23 cellular contexts compared by ENCODE assay signal in genomic region chr16:75058815-75059214, GRCh38. TPM values are rescaled to one million over a fixed set of nuclear protein-coding genes. Genes with fewer than 3 reads are reported as not detected.
"Had no signal": no experiment of that assay in that cellular context is flagged by ENCODE, and none has a peak within 500 bp of the region (broad histone marks: within the 10 kb centered on the region; RNA-seq: fewer than 3 reads in every experiment).

No MANE protein-coding gene starts in this region.

- FAIRE-seq: colon, endometrium, kidney had no signal

- ATAC-seq: activated CD4-positive, alpha-beta T cell treated with anti-CD3 and anti-CD28 coated beads for 36 hours; activated CD8-positive, alpha-beta T cell treated with anti-CD3 and anti-CD28 coated beads for 36 hours; activated T-cell treated with anti-CD3 and anti-CD28 coated beads, Interleukin-2, amount 50 U/mL, for 72 hours; esophagus mucosa; left lung; psoas muscle; right lobe of liver had no signal

- H3K9me3 ChIP-seq: left lung, psoas muscle, right lobe of liver, stomach, thoracic aorta, vagina had no signal

- H3K36me3 ChIP-seq: left lung, right lobe of liver, stomach, thoracic aorta, vagina had no signal

- H3K4me3 ChIP-seq: left lung, psoas muscle, right lobe of liver, stomach, thoracic aorta, vagina had no signal

- H3K9me3 Mint-ChIP-seq: activated CD8-positive, alpha-beta T cell treated with anti-CD3 and anti-CD28 coated beads for 36 hours; activated T-cell treated with anti-CD3 and anti-CD28 coated beads, Interleukin-2, amount 50 U/mL, for 72 hours; nephron had no signal

- DNase-seq: activated CD4-positive, alpha-beta T cell treated with anti-CD3 and anti-CD28 coated beads for 36 hours; activated CD8-positive, alpha-beta memory T cell treated with anti-CD3 and anti-CD28 coated beads, Interleukin-2, amount 50 U/mL, for 48 hours; activated CD8-positive, alpha-beta T cell treated with anti-CD3 and anti-CD28 coated beads for 36 hours; activated gamma-delta T cell treated with Interleukin-2 at 50 U/mL for 16 hours; activated T-cell treated with anti-CD3 and anti-CD28 coated beads, Interleukin-2, amount 50 U/mL, for 72 hours; amniotic stem cell; hypothalamus; kidney; left lung; occipital lobe; psoas muscle; right lobe of liver; stimulated activated CD4-positive, alpha-beta T cell treated with anti-CD3 and anti-CD28 coated beads, Interleukin-1b, Interleukin-23, amount 100 ng/mL, for 48 hours; stomach; T-helper 1 cell; T1000 had no signal

- H3K27ac ChIP-seq: left lung, psoas muscle, right lobe of liver, thoracic aorta, vagina had no signal

- H3K4me3 Mint-ChIP-seq: activated CD4-positive, alpha-beta T cell treated with anti-CD3 and anti-CD28 coated beads for 36 hours; activated CD8-positive, alpha-beta T cell treated with anti-CD3 and anti-CD28 coated beads for 36 hours; activated naive CD8-positive, alpha-beta T cell; activated T-cell treated with anti-CD3 and anti-CD28 coated beads, Interleukin-2, amount 50 U/mL, for 72 hours; nephron had no signal

- H3K27me3 Mint-ChIP-seq: activated CD4-positive, alpha-beta T cell treated with anti-CD3 and anti-CD28 coated beads for 36 hours; activated naive CD8-positive, alpha-beta T cell had no signal

- H3K27me3 ChIP-seq: left lung, right lobe of liver, stomach, vagina had no signal

- H3K27ac Mint-ChIP-seq: activated CD4-positive, alpha-beta T cell treated with anti-CD3 and anti-CD28 coated beads for 36 hours; activated CD8-positive, alpha-beta T cell treated with anti-CD3 and anti-CD28 coated beads for 36 hours; activated naive CD8-positive, alpha-beta T cell; activated T-cell treated with anti-CD3 and anti-CD28 coated beads, Interleukin-2, amount 50 U/mL, for 72 hours; nephron had no signal

RNA-seq across cellular contexts. Expression of gene LDHD, which starts 57.8 kb away (rescaled TPM):
- total RNA-seq: activated CD8-positive, alpha-beta T cell treated with anti-CD3 and anti-CD28 coated beads for 36 hours had no signal
